ENCODE assay signal across 8 cellular contexts in genomic region chr9:127903557-127904475, GRCh38. TPM values are rescaled to one million over a fixed set of nuclear protein-coding genes. Genes with fewer than 3 reads are reported as not detected.
A peak's percentile ranks its signal among the peaks of the same experiment; 100 is the strongest.
DNase-seq lines count a peak whose midpoint lies in the region; TF ChIP-seq lines count a peak whose summit lies in the region.

No MANE protein-coding gene starts in this region.

- no peak overlapping the region for H2BK15ac ChIP-seq in H9 (ENCODE audit: low read depth, low read length)

- no peaks in the 10 kb centered on the region for H3K27me3 ChIP-seq in H9 (ENCODE audit: insufficient read depth, low read length)
- no peaks in the 10 kb centered on the region for H3K27me3 ChIP-seq in mucosa of stomach (ENCODE audit: control insufficient read depth, insufficient read depth, low read length)
- H3K27me3 ChIP-seq in stomach, result no peaks in the 10 kb centered on the region
- H3K27me3 ChIP-seq in trophoblast cell (ENCODE audit: insufficient read depth, low read length), result no peaks in the 10 kb centered on the region

- H2AFZ ChIP-seq in H9 (ENCODE audit: low read length) (no peak overlapping the region), trophoblast cell (ENCODE audit: insufficient read depth, low read length, poor library complexity) (no peak overlapping the region)

- H3K4me2 ChIP-seq in H9 (ENCODE audit: insufficient read depth, insufficient read length, low read length) (no peak overlapping the region), trophoblast cell (ENCODE audit: low read length) (no peak overlapping the region)

- TF ChIP-seq EP300 in stomach (IDR thresholded peaks at IDR 0.05), result no peak

- H3K18ac ChIP-seq in H9 (ENCODE audit: insufficient read length, low read depth, low read length), result no peak overlapping the region
- H3K18ac ChIP-seq in trophoblast cell (ENCODE audit: low read length), result no peak overlapping the region

- H3K23ac ChIP-seq in H9 (ENCODE audit: insufficient read length, low read depth, low read length) (no peak overlapping the region), trophoblast cell (ENCODE audit: low read length) (no peak overlapping the region)

- H3K27ac Mint-ChIP-seq in H9, result peak overlapping the region; percentile 23 to 85 (median 66); a peak in 5 of 7 replicates

- H2BK120ac ChIP-seq in H9 (ENCODE audit: low read depth, low read length, poor library complexity, severe bottlenecking) (no peak overlapping the region), trophoblast cell (ENCODE audit: insufficient read depth, low read length, poor library complexity) (no peak overlapping the region)

- H3K79me1 ChIP-seq in H9 (ENCODE audit: insufficient read depth, low read depth, low read length, poor library complexity, severe bottlenecking), result no peaks in the 10 kb centered on the region
- peaks cover 9% of the 10 kb centered on the region for H3K79me1 ChIP-seq in trophoblast cell (ENCODE audit: low read length)

- no peak overlapping the region for H2BK20ac ChIP-seq in H9 (ENCODE audit: low read depth, low read length, poor library complexity, severe bottlenecking)

- TF ChIP-seq POLR2A in stomach (IDR thresholded peaks at IDR 0.05), result no peak

- no peaks in the 10 kb centered on the region for H3K36me3 ChIP-seq in mucosa of stomach (ENCODE audit: control insufficient read depth, insufficient read depth, low read length)
- H3K36me3 ChIP-seq in stomach, result peaks cover 5 to 13% (median 12%) of the 10 kb centered on the region in 4 donors
- no peaks in the 10 kb centered on the region for H3K36me3 ChIP-seq in trophoblast cell (ENCODE audit: control insufficient read depth in 1 of 2, insufficient read depth in 2 of 2, low read length in 2 of 2)

- H3K23me2 ChIP-seq in H9 (ENCODE audit: insufficient read length, low read depth, low read length, poor library complexity, severe bottlenecking), result no peaks in the 10 kb centered on the region

- H3K27me3 Mint-ChIP-seq in H9 (ENCODE audit: low read depth), result no peaks in the 10 kb centered on the region

- no peak overlapping the region for H3K4me3 ChIP-seq in mucosa of stomach (ENCODE audit: low read length)
- H3K4me3 ChIP-seq in stomach, result peak overlapping the region in 1 of 4 donors; percentile 10
- H3K4me3 ChIP-seq in trophoblast cell (ENCODE audit: low read depth, low read length), result no peak overlapping the region

- H3K14ac ChIP-seq in H9 (ENCODE audit: insufficient read depth, low read length), result no peak overlapping the region; the same call in 1 of the 2 replicates
- H3K14ac ChIP-seq in trophoblast cell (ENCODE audit: low read length), result no peak overlapping the region

- TF ChIP-seq CTCF in H9 (conservative IDR thresholded peaks at IDR 0.05), result no peak
- TF ChIP-seq CTCF in stomach (IDR thresholded peaks at IDR 0.05), result no peak

- no peaks in the 10 kb centered on the region for H3K36me3 Mint-ChIP-seq in H9 (ENCODE audit: insufficient read depth in 1 of 3, low read depth in 3 of 3)

- no peak overlapping the region for H3T11ph ChIP-seq in H9 (ENCODE audit: low read length)

- H3K4me3 Mint-ChIP-seq in H9, result peak overlapping the region; percentile 19 to 56; a peak in 2 of 5 replicates

- no peak overlapping the region for H4K5ac ChIP-seq in H9 (ENCODE audit: insufficient read length, low read depth, low read length)

- H3K27ac ChIP-seq in H9 (ENCODE audit: insufficient read length, low read depth, low read length) (no peak overlapping the region), cingulate gyrus (ENCODE audit: low read depth, low read length) (peak overlapping the region; percentile 91), stomach (peak overlapping the region; percentile 65 to 86 (median 77)), trophoblast cell (ENCODE audit: low read depth, low read length) (no peak overlapping the region)

- intact Hi-C loops in stomach (cut with DNase I; ENCODE audit: low total_unique reads), result no loop called here

- H2BK5ac ChIP-seq in H9 (ENCODE audit: insufficient read length, low read length), result no peak overlapping the region
- no peak overlapping the region for H2BK5ac ChIP-seq in trophoblast cell (ENCODE audit: low read depth, low read length, poor library complexity)

- H3K9me3 ChIP-seq in H9 (ENCODE audit: control insufficient read depth, low read depth, low read length), result no peaks in the 10 kb centered on the region
- no peaks in the 10 kb centered on the region for H3K9me3 ChIP-seq in mucosa of stomach (ENCODE audit: control insufficient read depth, low read length)
- no peaks in the 10 kb centered on the region for H3K9me3 ChIP-seq in stomach
- H3K9me3 ChIP-seq in trophoblast cell (ENCODE audit: insufficient read depth, low read depth, low read length), result no peaks in the 10 kb centered on the region

- H2BK12ac ChIP-seq in H9 (ENCODE audit: insufficient read length, low read depth, low read length), result no peak overlapping the region
- no peak overlapping the region for H2BK12ac ChIP-seq in trophoblast cell (ENCODE audit: low read length)

- peaks cover 8% of the 10 kb centered on the region; the same call in 1 of the 2 replicates for H3K4me1 ChIP-seq in H9 (ENCODE audit: insufficient read depth, low read length)
- H3K4me1 ChIP-seq in mucosa of stomach (ENCODE audit: control insufficient read depth, insufficient read depth, low read length), result peaks cover 39% of the 10 kb centered on the region
- H3K4me1 ChIP-seq in stomach, result peaks cover 42 to 77% (median 68%) of the 10 kb centered on the region in 4 donors
- peaks cover 13 to 16% of the 10 kb centered on the region in 2 experiments for H3K4me1 ChIP-seq in trophoblast cell (ENCODE audit: control insufficient read depth in 1 of 2, insufficient read depth in 2 of 2, low read length in 2 of 2)

- WGBS in H9 (ENCODE audit: extremely low coverage, insufficient read length, low lambda C conversion rate), result no CpG with 5 or more reads among the region's 17 CpGs
- WGBS in stomach, 5 donors, result 36 to 57% (median 43%) methylated on average over 9 to 17 of the region's 17 CpGs
- no CpG with 5 or more reads among the region's 17 CpGs for WGBS in trophoblast cell (ENCODE audit: extremely low coverage, insufficient coverage, insufficient read length)

- H3K9ac ChIP-seq in H9 (ENCODE audit: extremely low read depth, insufficient read length, low read length), result no peak overlapping the region
- peak overlapping the region; percentile 38 for H3K9ac ChIP-seq in mucosa of stomach (ENCODE audit: low read length)
- H3K9ac ChIP-seq in trophoblast cell (ENCODE audit: low read length), result no peak overlapping the region

- H2AK5ac ChIP-seq in H9 (ENCODE audit: insufficient read length, low read length) (no peak overlapping the region), trophoblast cell (ENCODE audit: low read length) (no peak overlapping the region)

- H4K12ac ChIP-seq in trophoblast cell (ENCODE audit: low read depth, low read length), result no peak overlapping the region

- DNase-seq in H9 (peak; percentile 92), T-helper 2 cell (peak in 4 of 5 experiments; percentile 33 to 89 (median 56)), stomach (peak; percentile 68), Ammon's horn (ENCODE audit: low spot score) (no peak), GOT3 (lab: John Stamatoyannopoulos, UW) (no peak), trophoblast cell (no peak)

- H3K56ac ChIP-seq in H9 (ENCODE audit: insufficient read length, low read depth, low read length), result no peak overlapping the region

- no peaks in the 10 kb centered on the region for H3K9me3 Mint-ChIP-seq in H9

- peaks cover 17 to 40% of the 10 kb centered on the region in 2 experiments for H3K4me1 Mint-ChIP-seq in H9

- H4K8ac ChIP-seq in H9 (replicated peaks; ENCODE audit: insufficient read length, low read depth, low read length) (no peak overlapping the region), trophoblast cell (ENCODE audit: low read depth, low read length) (no peak overlapping the region)

- H4K91ac ChIP-seq in H9 (ENCODE audit: insufficient read length, low read depth, low read length) (no peak overlapping the region), trophoblast cell (ENCODE audit: low read depth, low read length) (no peak overlapping the region)

- no peaks in the 10 kb centered on the region for H3K79me2 ChIP-seq in H9 (ENCODE audit: insufficient read depth, low read length)
- peaks cover 4% of the 10 kb centered on the region for H3K79me2 ChIP-seq in trophoblast cell (ENCODE audit: control insufficient read depth, insufficient read depth, low read length, poor library complexity)

- H4K20me1 ChIP-seq in H9 (ENCODE audit: control insufficient read depth, insufficient read depth, insufficient read length), result no peaks in the 10 kb centered on the region

- no peak overlapping the region for H3K4ac ChIP-seq in H9 (ENCODE audit: low read depth, low read length)
- no peak overlapping the region for H3K4ac ChIP-seq in trophoblast cell (ENCODE audit: low read depth, low read length)

RNA-seq across cellular contexts. Expression of gene ST6GALNAC6, which starts 4.4 kb away (rescaled TPM):
- 29.8 and 30.2 TPM in 2 replicates for total RNA-seq in H9 (2021)
- 100 to 1,000 TPM in 2 of 5 donors, 10 to 100 TPM in 3; 18.0 to 145 (median 92.4) TPM for total RNA-seq in stomach
- 10 to 100 TPM; 32.8 to 63.8 (median 42.2) TPM for polyA plus RNA-seq in stomach
- 9.1 and 10.5 TPM in 2 replicates for polyA plus RNA-seq in trophoblast cell (2013)

RNA-seq across cellular contexts. Expression of gene ST6GALNAC4, which starts 13.0 kb away (rescaled TPM):
- total RNA-seq in H9 (2021) (15.4 and 16.5 TPM in 2 replicates), stomach (10 to 100 TPM in 3 of 5 donors, 1 to 10 TPM in 2; 3.7 to 33.6 (median 14.5) TPM)
- polyA plus RNA-seq in stomach, result 10 to 100 TPM; 10.5 to 14.2 (median 11.8) TPM
- 5.3 and 5.4 TPM in 2 replicates for polyA plus RNA-seq in trophoblast cell (2013)

RNA-seq across cellular contexts. Expression of gene AK1, which starts 26.3 kb away (rescaled TPM):
- total RNA-seq in H9 (2021) (31.6 and 41.9 TPM in 2 replicates), stomach (10 to 100 TPM in 3 of 5 donors, 1 to 10 TPM in 1, not detected in 1; 7.2 to 88.3 (median 39.8) TPM)
- 10 to 100 TPM; 64.4 to 92.1 (median 89.7) TPM for polyA plus RNA-seq in stomach
- polyA plus RNA-seq in trophoblast cell (2013), result 33.2 and 34.2 TPM in 2 replicates

RNA-seq across cellular contexts. Expression of gene PIP5KL1, which starts 26.8 kb away (rescaled TPM):
- total RNA-seq in H9 (2021), result 9.0 and 11.6 TPM in 2 replicates
- 10 to 100 TPM in 3 of 5 donors, under 1 TPM in 1, not detected in 1; 0.55 to 98.0 (median 19.1) TPM for total RNA-seq in stomach
- polyA plus RNA-seq in stomach, result 1 to 10 TPM in 2 of 3 donors, under 1 TPM in 1; 0.50 to 3.3 (median 2.3) TPM
- 2.9 and 3.3 TPM in 2 replicates for polyA plus RNA-seq in trophoblast cell (2013)

RNA-seq across cellular contexts. Expression of gene DPM2, which starts 33.8 kb away (rescaled TPM):
- total RNA-seq in H9 (2021) (44.7 and 46.1 TPM in 2 replicates), stomach (10 to 100 TPM in 4 of 5 donors, 1 to 10 TPM in 1; 1.7 to 98.2 (median 55.4) TPM)
- polyA plus RNA-seq in stomach, result 10 to 100 TPM; 27.0 to 38.0 (median 32.5) TPM
- 27.7 and 31.0 TPM in 2 replicates for polyA plus RNA-seq in trophoblast cell (2013)

Comparison
In these comparisons a context has a peak if more than half of its experiments do, and no peak if none do; other contexts are left out.
1. DNase-seq: peak in H9 (single experiment), T-helper 2 cell (4 of 5) and stomach (single experiment); none in Ammon's horn (single experiment), GOT3 (single experiment) and trophoblast cell (0 of 2).
2. H3K27ac ChIP-seq: peak in cingulate gyrus (single experiment) and stomach (5 of 5); none in H9 (single experiment) and trophoblast cell (single experiment).